8 cellular contexts compared by ENCODE assay signal in genomic region chr5:35803221-35803651, GRCh38.
A peak's percentile ranks its signal among the peaks of the same experiment; 100 is the strongest.
DNase-seq lines count a peak whose midpoint lies in the region.

No MANE protein-coding gene starts in this region.

- intact Hi-C loops in dendritic cell treated with granulocyte-macrophage colony-stimulating factor and Interleukin-4, amounts not matched to agents 40 ng/mL and 50 ng/mL, for 4 days (cut with micrococcal nuclease), result no loop called here

- H3K36me3 Mint-ChIP-seq in dendritic cell treated with granulocyte-macrophage colony-stimulating factor and Interleukin-4, amounts not matched to agents 40 ng/mL and 50 ng/mL, for 4 days (ENCODE audit: low read depth), result no peaks in the 10 kb centered on the region

- H3K9me3 Mint-ChIP-seq in dendritic cell treated with granulocyte-macrophage colony-stimulating factor and Interleukin-4, amounts not matched to agents 40 ng/mL and 50 ng/mL, for 4 days, result no peaks in the 10 kb centered on the region

- H3K4me3 Mint-ChIP-seq in dendritic cell treated with granulocyte-macrophage colony-stimulating factor and Interleukin-4, amounts not matched to agents 40 ng/mL and 50 ng/mL, for 4 days, result no peak overlapping the region

- H3K27ac Mint-ChIP-seq in dendritic cell treated with granulocyte-macrophage colony-stimulating factor and Interleukin-4, amounts not matched to agents 40 ng/mL and 50 ng/mL, for 4 days, result peak overlapping the region; percentile 9

- peak; percentile 26 for DNase-seq in NCI-H2107 treated with DMSO at 0.1 percent for 48 hours (lab: John Stamatoyannopoulos, UW; ENCODE audit: unreplicated experiment)
- no peak for DNase-seq in NCI-H2107 (lab: John Stamatoyannopoulos, UW)
- DNase-seq in NCI-H774 (lab: John Stamatoyannopoulos, UW), result peak; percentile 80
- peak; percentile 70 for DNase-seq in midbrain (lab: John Stamatoyannopoulos, UW)
- no peak for DNase-seq in HUDEP-2 (lab: John Stamatoyannopoulos, UW; ENCODE audit: unreplicated experiment in 76 of 76)
- DNase-seq in effector CD8-positive, alpha-beta T cell (lab: John Stamatoyannopoulos, UW), result no peak
- DNase-seq in GM19240 (ENCODE audit: insufficient read length, low spot score), result no peak

- peaks cover 19% of the 10 kb centered on the region for H3K4me1 Mint-ChIP-seq in dendritic cell treated with granulocyte-macrophage colony-stimulating factor and Interleukin-4, amounts not matched to agents 40 ng/mL and 50 ng/mL, for 4 days (ENCODE audit: low read depth)

- no peaks in the 10 kb centered on the region for H3K27me3 Mint-ChIP-seq in dendritic cell treated with granulocyte-macrophage colony-stimulating factor and Interleukin-4, amounts not matched to agents 40 ng/mL and 50 ng/mL, for 4 days

Comparison
In these comparisons a context has a peak if more than half of its experiments do, and no peak if none do; other contexts are left out.
1. DNase-seq: peak in NCI-H2107 treated with DMSO at 0.1 percent for 48 hours (single experiment), NCI-H774 (single experiment) and midbrain (single experiment); none in NCI-H2107 (single experiment), HUDEP-2 (0 of 76), effector CD8-positive, alpha-beta T cell (single experiment) and GM19240 (single experiment).